25 cellular contexts compared by ENCODE assay signal in the genomic region with DNA sequence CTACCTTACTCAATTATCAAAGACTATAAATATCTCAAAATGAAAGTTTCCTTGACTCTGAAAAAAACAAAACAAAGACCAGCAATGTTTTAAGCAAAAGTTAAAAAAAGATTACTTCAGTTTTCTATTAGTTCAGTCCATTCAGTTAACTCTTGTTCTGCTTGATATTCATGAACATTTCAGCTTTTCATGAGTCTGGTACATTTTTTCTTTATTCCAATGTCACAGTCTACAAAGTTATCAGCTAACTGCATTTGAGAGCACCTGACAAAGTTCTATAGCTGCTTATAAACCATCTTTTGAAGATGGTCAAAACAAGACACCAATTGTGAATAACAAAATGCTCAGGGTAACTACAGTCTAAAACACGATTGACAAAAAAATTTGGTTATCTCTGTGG.
"Had no signal": no experiment of that assay in that cellular context is flagged by ENCODE, and none has a peak within 500 bp of the region (broad histone marks: within the 10 kb centered on the region; RNA-seq: fewer than 3 reads in every experiment).

No MANE protein-coding gene starts in this region.

- H3K27ac ChIP-seq: neural progenitor cell, ovary, parathyroid adenoma, psoas muscle, right lobe of liver, sigmoid colon, stomach, thoracic aorta, thyroid gland, tibial nerve, upper lobe of left lung, vagina had no signal

- FAIRE-seq: small intestine, urothelium cell line had no signal

- H3K4me1 ChIP-seq: parathyroid adenoma, psoas muscle, right lobe of liver, sigmoid colon, stomach, thyroid gland, tibial nerve, upper lobe of left lung, vagina had no signal

- ATAC-seq: psoas muscle; right cardiac atrium; right lobe of liver; stimulated activated effector memory CD8-positive, alpha-beta T cell treated with anti-CD3 and anti-CD28 coated beads, Interleukin-12 subunit alpha, Interleukin-12 subunit beta, amount 100 ng/mL, for 72 hours; stimulated activated naive B cell treated with anti-CD40 and anti-IgM and Interleukin-4, amounts not matched to agents 10 μg/mL and 1 μg/mL and 100 μg/mL, for 72 hours had no signal

- H3K9ac ChIP-seq: neural progenitor cell, parathyroid adenoma had no signal

- H3K4me3 ChIP-seq: neural progenitor cell, ovary, psoas muscle, right lobe of liver, sigmoid colon, stomach, thoracic aorta, thyroid gland, tibial nerve, upper lobe of left lung, vagina had no signal

- DNase-seq: occipital lobe; ovary; posterior cingulate gyrus; psoas muscle; right cardiac atrium; right lobe of liver; sigmoid colon; small intestine; stimulated activated CD4-positive, alpha-beta T cell treated with anti-CD3 and anti-CD28 coated beads, Interleukin-15, amount 100 ng/mL, for 24 hours; stimulated activated CD4-positive, alpha-beta T cell treated with anti-CD3 and anti-CD28 coated beads, Interleukin-2, amount 100 ng/mL, for 24 hours; stimulated activated CD4-positive, alpha-beta T cell treated with anti-CD3 and anti-CD28 coated beads, Interleukin-2, amount 100 ng/mL, for 48 hours; stimulated activated CD4-positive, alpha-beta T cell treated with anti-CD3 and anti-CD28 coated beads, Interleukin-4, amount 100 ng/mL, for 24 hours; stimulated activated naive B cell treated with anti-CD40 and anti-IgM and Interleukin-4, amounts not matched to agents 10 μg/mL and 1 μg/mL and 100 μg/mL, for 72 hours; stimulated activated naive CD4-positive, alpha-beta T cell treated with Interleukin-2 at 50 U/mL for 16 hours; stomach; thyroid gland; trophoblast cell; upper lobe of left lung had no signal

- H3K36me3 ChIP-seq: ovary, right lobe of liver, sigmoid colon, stomach, thoracic aorta, thyroid gland, tibial nerve, upper lobe of left lung, vagina had no signal

- H3K9me3 ChIP-seq: thyroid gland had no signal
